In the genomic region with DNA sequence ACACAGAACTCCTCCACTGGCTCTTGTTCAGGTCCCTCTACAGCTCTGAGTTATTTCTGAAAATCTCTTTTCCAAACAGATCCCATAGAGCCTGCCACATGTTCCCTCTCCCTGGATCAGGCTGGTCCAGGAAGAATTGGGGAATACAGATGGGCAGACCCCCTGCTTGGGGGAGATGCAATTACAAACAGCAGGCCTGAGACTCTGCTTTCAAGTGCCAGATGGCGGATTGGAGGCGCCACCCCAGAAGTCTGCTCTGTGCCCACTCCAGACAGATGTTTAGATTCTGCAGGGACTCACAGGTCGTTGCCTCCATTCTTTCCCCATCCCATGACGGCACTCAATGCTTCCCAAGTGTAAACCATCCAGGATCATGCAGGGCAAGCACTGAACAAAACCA, we compare ENCODE assay signal across 23 cellular contexts.
"Had no signal": no experiment of that assay in that cellular context is flagged by ENCODE, and none has a peak within 500 bp of the region (broad histone marks: within the 10 kb centered on the region; RNA-seq: fewer than 3 reads in every experiment).

No MANE protein-coding gene starts in this region.

- H3K27me3 ChIP-seq: brain microvascular endothelial cell, colonic mucosa, foreskin keratinocyte, ovary, tibial artery had no signal

- ATAC-seq: foreskin keratinocyte; lower lobe of right lung; naive thymus-derived CD8-positive, alpha-beta T cell; psoas muscle; right cardiac atrium had no signal

- H3K4me3 ChIP-seq: colonic mucosa, lower lobe of right lung, ovary, psoas muscle, tibial artery had no signal

- H3K36me3 ChIP-seq: brain microvascular endothelial cell, colonic mucosa, lower lobe of right lung, ovary had no signal

- DNase-seq: activated CD4-positive, alpha-beta T cell treated with anti-CD3 and anti-CD28 coated beads, Interleukin-2, amount 50 U/mL, for 1 hour; activated CD4-positive, CD25-positive, alpha-beta regulatory T cell treated with anti-CD3 and anti-CD28 coated beads, Interleukin-2, amount 50 U/mL, for 72 hours; activated CD8-positive, alpha-beta memory T cell treated with anti-CD3 and anti-CD28 coated beads, Interleukin-2, amount 50 U/mL, for 48 hours; activated effector memory CD4-positive, alpha-beta T cell treated with Interleukin-2 at 50 U/mL for 16 hours; activated naive CD4-positive, alpha-beta T cell treated with anti-CD3 and anti-CD28 coated beads, Interleukin-2, amount 10 ng/mL, durations not matched to agents 7 days and 5 days; activated T-cell treated with anti-CD3 and anti-CD28 coated beads, Interleukin-2, amount 50 U/mL, for 48 hours; aorta; brain microvascular endothelial cell; colonic mucosa; endodermal cell; foreskin keratinocyte; head of caudate nucleus; lower lobe of right lung; naive thymus-derived CD8-positive, alpha-beta T cell; ovary; psoas muscle; right cardiac atrium; stimulated activated CD4-positive, alpha-beta T cell treated with anti-CD3 and anti-CD28 coated beads, Interleukin-2, amount 100 ng/mL, for 24 hours; stimulated activated naive CD4-positive, alpha-beta T cell treated with Interleukin-2 at 50 U/mL for 16 hours; substantia nigra; tibial artery had no signal

- H3K27ac ChIP-seq: brain microvascular endothelial cell, colonic mucosa, epithelial cell of prostate, foreskin keratinocyte, lower lobe of right lung, ovary, psoas muscle, tibial artery, VCaP had no signal

- H3K4me1 ChIP-seq: colonic mucosa, foreskin keratinocyte, lower lobe of right lung, psoas muscle, tibial artery had no signal

- H3K9me3 ChIP-seq: colonic mucosa, lower lobe of right lung, ovary, psoas muscle, tibial artery had no signal
